ENCODE assay signal across 13 cellular contexts in the genomic region with DNA sequence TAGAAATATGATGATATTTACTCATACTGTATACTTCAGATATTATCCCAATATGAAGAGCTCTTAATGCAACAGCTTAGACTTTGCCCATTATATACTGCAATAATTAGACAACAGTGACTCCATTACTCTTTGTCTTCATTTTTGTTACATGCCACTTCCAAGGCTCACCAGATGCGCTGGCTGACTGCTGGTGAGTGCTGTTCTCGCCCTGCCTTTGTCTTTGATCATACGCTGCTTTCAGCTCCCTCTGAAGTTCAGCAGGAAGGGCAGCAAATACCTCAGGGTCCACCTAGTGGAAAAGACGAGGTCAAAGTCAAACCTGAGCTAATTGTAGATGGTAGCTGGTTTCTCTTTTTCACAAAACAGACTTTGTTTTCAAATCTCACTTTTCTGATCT.
DNase-seq lines count a peak whose midpoint lies in the region; ATAC-seq, FAIRE-seq and TF ChIP-seq lines count a peak whose summit lies in the region.
"Had no signal": no experiment of that assay in that cellular context is flagged by ENCODE, and none has a peak within 500 bp of the region (broad histone marks: within the 10 kb centered on the region; RNA-seq: fewer than 3 reads in every experiment).

No MANE protein-coding gene starts in this region.

- peak; percentile 52 for ATAC-seq in HCT116
- ATAC-seq in GM12878: peak; percentile 27; the same call in 2 of the 3 replicates
- no peak for ATAC-seq in GM19035 (IDR thresholded peaks at IDR 0.05; ENCODE audit: unreplicated experiment)
- no peak for ATAC-seq in GM19324 (IDR thresholded peaks at IDR 0.05; ENCODE audit: low FRiP score, unreplicated experiment)

- no peaks in the 10 kb centered on the region for H3K9me2 ChIP-seq in HCT116 (ENCODE audit: insufficient read depth)

- SMC1A ChIA-PET in GM12878 (lab: Charles Lee; ENCODE audit: uncharacterized antibody, unreplicated experiment): interaction anchor here (1.0 to 1.4 kb wide), 3 partner anchors 9 to 46 kb away, joined by 3 to 6 read pairs (median 3); no protein-coding TSS in a partner anchor

- peak; percentile 17; the same call in 1 of the 2 replicates for TF ChIP-seq RAD21 in HCT116 (IDR thresholded peaks at IDR 0.05; ENCODE audit: low read depth)
- TF ChIP-seq RAD21 in GM12878 (IDR thresholded peaks at IDR 0.05; ENCODE audit: insufficient read depth, low read depth, low read length): peak; percentile 23; the same call in 1 of the 2 replicates

- H3K27ac ChIP-seq in 22Rv1: peak overlapping the region; percentile 40; the same call in 1 of the 2 replicates
- H3K27ac ChIP-seq in HCT116 (ENCODE audit: low read depth, low read length): no peak overlapping the region
- H3K27ac ChIP-seq in GM12878 (ENCODE audit: control insufficient read depth, insufficient read depth): no peak overlapping the region

- H3K79me2 ChIP-seq in HCT116 (ENCODE audit: insufficient read depth, low read length) (no peaks in the 10 kb centered on the region; the same call in 1 of the 2 replicates), GM12878 (ENCODE audit: control insufficient read depth, insufficient read depth, low read length) (no peaks in the 10 kb centered on the region)

- H3K4me3 ChIP-seq in HCT116 (replicated peaks in 1 of 2; ENCODE audit: low read depth in 1 of 2, low read length in 2 of 2) (no peak overlapping the region), GM12878 (no peak overlapping the region)

- H3K9ac ChIP-seq in HCT116 (ENCODE audit: low read length) (no peak overlapping the region), GM12878 (ENCODE audit: control insufficient read depth, insufficient read depth, low read length) (no peak overlapping the region)

- H3K9me3 ChIP-seq in HCT116 (ENCODE audit: control insufficient read depth in 1 of 2, insufficient read depth in 1 of 2, low read depth in 1 of 2, low read length in 2 of 2) (no peaks in the 10 kb centered on the region), GM12878 (replicated peaks; ENCODE audit: control insufficient read depth, insufficient read depth, low read length) (no peaks in the 10 kb centered on the region)

- CTCF ChIA-PET in HCT116 (lab: Charles Lee) (interaction anchor here (0.8 kb wide), 1 partner anchor 87 kb away, joined by 3 read pairs; the partner anchor contains the start of gene REV1), GM12878 (lab: Yijun Ruan, JAX) (interaction anchor here (0.9 to 1.6 kb wide), 5 partner anchors 10 to 87 kb away, joined by 3 to 4 read pairs (median 4); no protein-coding TSS in a partner anchor)

- BruUV-seq in HCT116 (replicated peaks; lab: Mats Ljungman, UMichigan): no TSS peak
- no TSS peak for BruUV-seq in GM12878 (replicated peaks; lab: Mats Ljungman, UMichigan)

- no peaks in the 10 kb centered on the region for H4K20me1 ChIP-seq in HCT116 (ENCODE audit: insufficient read depth)
- no peaks in the 10 kb centered on the region for H4K20me1 ChIP-seq in GM12878 (ENCODE audit: control insufficient read depth, insufficient read depth)

- TF ChIP-seq POLR2A in HCT116 (IDR thresholded peaks at IDR 0.05; ENCODE audit: borderline replicate concordance, extremely low read depth, insufficient read depth, insufficient read length): no peak
- no peak for TF ChIP-seq POLR2A in GM12878 (IDR thresholded peaks at IDR 0.05; ENCODE audit: low read depth, low read length)

- in situ Hi-C loops in GM12878 (cut with MboI): no loop called here
- in situ Hi-C loops in GM13976 (cut with MboI; ENCODE audit: low sequenced_read_pairs, unreplicated experiment): no loop called here

- intact Hi-C loops in HCT116 (cut with micrococcal nuclease): no loop called here
- intact Hi-C loops in GM12878 (cut with micrococcal nuclease; ENCODE audit: unreplicated experiment): no loop called here

- POLR2A ChIA-PET in HCT116 (lab: Charles Lee) (no interaction called here), GM12878 (lab: Charles Lee) (interaction anchor here (0.5 to 1.6 kb wide), 3 partner anchors 13 to 68 kb away, joined by 4 to 5 read pairs (median 4); partner anchors contain the start of gene EIF5B)

- no peak for TF ChIP-seq EP300 in GM12878 (IDR thresholded peaks at IDR 0.05; ENCODE audit: borderline replicate concordance in 1 of 2, control insufficient read depth in 1 of 2, low read depth in 2 of 2, low read length in 2 of 2)

- FAIRE-seq in GM12878 (lab: Jason Lieb, UNC): no peak
- FAIRE-seq: islet of Langerhans had no signal

- RAD21 ChIA-PET in HCT116 (lab: Charles Lee; ENCODE audit: low non-redundant PET in 1 of 2, low total read pairs in 2 of 2, uncharacterized antibody in 2 of 2, unreplicated experiment in 2 of 2) (no interaction called here), GM12878 (lab: Charles Lee; ENCODE audit: unreplicated experiment) (no interaction called here)

- DNase-seq in HCT116 (ENCODE audit: low read depth, low spot score) (no peak), GM12878 (ENCODE audit: low read depth, low spot score) (no peak), kidney glomerular epithelial cell (lab: John Stamatoyannopoulos, UW) (peak; percentile 30), SK-N-DZ (ENCODE audit: low spot score) (no peak), GM13976 (ENCODE audit: low spot score) (no peak)
- DNase-seq: cortex of kidney; KG1; OCI-M1; stimulated activated CD4-positive, alpha-beta T cell treated with anti-CD3 and anti-CD28 coated beads, Interleukin-12 subunit alpha, Interleukin-12 subunit beta, amount 100 ng/mL, for 4 hours had no signal

- H3K4me2 ChIP-seq in HCT116 (ENCODE audit: low read length): no peak overlapping the region
- H3K4me2 ChIP-seq in GM12878 (ENCODE audit: control insufficient read depth, insufficient read depth): no peak overlapping the region

- 65% methylated on average over 4 of the region's 4 CpGs for WGBS in GM12878 (ENCODE audit: insufficient coverage, insufficient replicate concordance, low lambda C conversion rate, missing lambda C conversion rate)

- no peak for TF ChIP-seq CTCF in 22Rv1 (IDR thresholded peaks at IDR 0.05)
- TF ChIP-seq CTCF in HCT116 (IDR thresholded peaks at IDR 0.05 in 2 of 3, conservative IDR thresholded peaks at IDR 0.05 in 1 of 3; ENCODE audit: borderline replicate concordance in 1 of 3, insufficient read depth in 1 of 3, low read depth in 2 of 3, low read length in 2 of 3): no peak
- no peak; a peak in 1 of 6 replicates for TF ChIP-seq CTCF in GM12878 (IDR thresholded peaks at IDR 0.05 in 2 of 3, conservative IDR thresholded peaks at IDR 0.05 in 1 of 3; ENCODE audit: control insufficient read depth in 2 of 3, extremely low read depth in 1 of 3, insufficient read depth in 1 of 3, low read depth in 3 of 3, low read length in 3 of 3)
- no peak for TF ChIP-seq CTCF in GM13976 (IDR thresholded peaks at IDR 0.05; ENCODE audit: borderline replicate concordance, control extremely low read depth, extremely low read depth, insufficient read depth, missing control alignments)

- H3K4me1 ChIP-seq in HCT116 (ENCODE audit: control insufficient read depth in 1 of 2, insufficient read depth in 2 of 2, low read length in 2 of 2): peaks cover 0 to 6% of the 10 kb centered on the region in 2 experiments; a peak in 1 of 4 replicates
- no peaks in the 10 kb centered on the region for H3K4me1 ChIP-seq in GM12878 (ENCODE audit: control insufficient read depth, insufficient read depth, low read length)

- no peak overlapping the region for H2AFZ ChIP-seq in HCT116 (ENCODE audit: low read depth, low read length, poor library complexity, severe bottlenecking)
- H2AFZ ChIP-seq in GM12878 (ENCODE audit: control insufficient read depth, low read depth, low read length): no peak overlapping the region

- H3K36me3 ChIP-seq in HCT116 (ENCODE audit: control insufficient read depth in 1 of 2, insufficient read depth in 2 of 2, low read length in 2 of 2) (peaks cover 43 to 61% of the 10 kb centered on the region in 2 experiments), GM12878 (ENCODE audit: control insufficient read depth in 2 of 2, insufficient read depth in 2 of 2, low read length in 1 of 2) (peaks cover 4 to 38% of the 10 kb centered on the region in 2 experiments)

- H3K27me3 ChIP-seq in HCT116 (ENCODE audit: insufficient read depth, low read length): no peaks in the 10 kb centered on the region
- no peaks in the 10 kb centered on the region for H3K27me3 ChIP-seq in GM12878 (replicated peaks in 1 of 2; ENCODE audit: control insufficient read depth in 2 of 2, insufficient read depth in 2 of 2, low read length in 1 of 2)

TF ChIP-seq in HCT116, 20 proteins besides CTCF, POLR2A, EP300 and RAD21 (continues in another document):
- TF ChIP-seq SIN3A (IDR thresholded peaks at IDR 0.05; ENCODE audit: low read depth) (no peak), TCF7L2 (IDR thresholded peaks at IDR 0.05; ENCODE audit: borderline replicate concordance, extremely low read depth, insufficient read depth, insufficient read length) (no peak)

TF ChIP-seq in GM12878, 131 proteins besides CTCF, POLR2A, EP300 and RAD21 (continues in another document):
- TF ChIP-seq SMC3 (IDR thresholded peaks at IDR 0.05; ENCODE audit: borderline replicate concordance, low read length): no peak
- no peak for TF ChIP-seq NR2F1 (conservative IDR thresholded peaks at IDR 0.05)
- TF ChIP-seq ZSCAN29 (IDR thresholded peaks at IDR 0.05): no peak
- TF ChIP-seq SMARCA5 (IDR thresholded peaks at IDR 0.05): no peak
- no peak for TF ChIP-seq KAT2A (conservative IDR thresholded peaks at IDR 0.05; ENCODE audit: control insufficient read depth, low read depth, low read length)
- no peak for TF ChIP-seq RB1 (IDR thresholded peaks at IDR 0.05; ENCODE audit: borderline replicate concordance)
- TF ChIP-seq SUZ12 (IDR thresholded peaks at IDR 0.05; ENCODE audit: unreplicated experiment): no peak
- TF ChIP-seq, protein P1, sequence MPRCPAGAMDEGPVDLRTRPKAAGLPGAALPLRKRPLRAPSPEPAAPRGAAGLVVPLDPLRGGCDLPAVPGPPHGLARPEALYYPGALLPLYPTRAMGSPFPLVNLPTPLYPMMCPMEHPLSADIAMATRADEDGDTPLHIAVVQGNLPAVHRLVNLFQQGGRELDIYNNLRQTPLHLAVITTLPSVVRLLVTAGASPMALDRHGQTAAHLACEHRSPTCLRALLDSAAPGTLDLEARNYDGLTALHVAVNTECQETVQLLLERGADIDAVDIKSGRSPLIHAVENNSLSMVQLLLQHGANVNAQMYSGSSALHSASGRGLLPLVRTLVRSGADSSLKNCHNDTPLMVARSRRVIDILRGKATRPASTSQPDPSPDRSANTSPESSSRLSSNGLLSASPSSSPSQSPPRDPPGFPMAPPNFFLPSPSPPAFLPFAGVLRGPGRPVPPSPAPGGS (IDR thresholded peaks at IDR 0.05; ENCODE audit: borderline replicate concordance, insufficient read depth, low read depth, low read length, poor library complexity, severe bottlenecking): no peak
- TF ChIP-seq KDM1A (IDR thresholded peaks at IDR 0.05; ENCODE audit: borderline replicate concordance): no peak
- TF ChIP-seq LARP7 (IDR thresholded peaks at IDR 0.05): no peak
- no peak for TF ChIP-seq BACH1 (IDR thresholded peaks at IDR 0.05; ENCODE audit: borderline replicate concordance)

Comparison
In these comparisons a context has a peak if more than half of its experiments do, and no peak if none do; other contexts are left out.
1. ATAC-seq: peak in HCT116 (single experiment) and GM12878 (single experiment); none in GM19035 (single experiment) and GM19324 (single experiment).